Comparison of ENCODE assay signal across 22 cellular contexts in the genomic region with DNA sequence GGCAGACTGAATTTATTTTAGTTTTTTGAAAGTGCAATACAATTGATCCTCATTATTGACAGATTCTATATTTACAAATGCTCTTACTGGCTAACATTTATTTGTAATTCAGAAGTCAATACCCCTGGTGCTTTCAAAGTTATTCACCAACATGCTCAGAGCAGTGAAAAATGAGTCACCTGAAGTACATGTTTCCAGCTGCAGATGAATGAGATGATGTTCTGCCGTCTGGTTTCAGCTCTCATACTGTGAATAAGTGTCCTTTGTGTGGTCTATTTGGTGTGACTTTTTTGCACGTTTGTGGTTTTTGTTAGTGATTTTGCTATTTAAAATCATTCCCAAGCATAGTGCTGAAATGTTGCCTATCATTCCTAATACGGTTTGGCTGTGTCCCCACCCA. TPM values are rescaled to one million over a fixed set of nuclear protein-coding genes. Genes with fewer than 3 reads are reported as not detected.
A peak's percentile ranks its signal among the peaks of the same experiment; 100 is the strongest.
DNase-seq lines count a peak whose midpoint lies in the region; ATAC-seq, FAIRE-seq and TF ChIP-seq lines count a peak whose summit lies in the region.
"Had no signal": no experiment of that assay in that cellular context is flagged by ENCODE, and none has a peak within 500 bp of the region (broad histone marks: within the 10 kb centered on the region; RNA-seq: fewer than 3 reads in every experiment).

No MANE protein-coding gene starts in this region.

- TF ChIP-seq CTCF in keratinocyte (optimal IDR thresholded peaks at IDR 0.05 in 1 of 3, IDR thresholded peaks at IDR 0.05 in 1 of 3, conservative IDR thresholded peaks at IDR 0.05 in 1 of 3; ENCODE audit: extremely low read depth in 1 of 3, insufficient read depth in 2 of 3, low read length in 3 of 3) = no peak
- no peak for TF ChIP-seq CTCF in psoas muscle (IDR thresholded peaks at IDR 0.05)
- no peak for TF ChIP-seq CTCF in prostate gland (IDR thresholded peaks at IDR 0.05)

- peak; percentile 60 for FAIRE-seq in keratinocyte (lab: Jason Lieb, UNC)
- FAIRE-seq: A549, GM19239 had no signal

- H3K4me2 ChIP-seq in keratinocyte (ENCODE audit: control insufficient read depth, extremely low read depth, insufficient read depth, low read depth, low read length) = no peak overlapping the region
- H3K4me2 ChIP-seq: A549 had no signal

- H2AFZ ChIP-seq in keratinocyte (ENCODE audit: control insufficient read depth, low read length) = no peak overlapping the region

- no peaks in the 10 kb centered on the region for H3K9me1 ChIP-seq in keratinocyte (ENCODE audit: control insufficient read depth, extremely low read depth, insufficient read depth, low read length)

- no peaks in the 10 kb centered on the region for H3K79me2 ChIP-seq in keratinocyte (ENCODE audit: control insufficient read depth, insufficient read depth, low read length)

- DNase-seq in astrocyte of the hippocampus (ENCODE audit: low read depth, low spot score) (peak; percentile 46), keratinocyte (ENCODE audit: low read depth, low spot score) (no peak), LoVo (ENCODE audit: low spot score) (no peak), germinal center (ENCODE audit: low spot score) (no peak), psoas muscle (no peak), prostate gland (ENCODE audit: low spot score) (no peak)
- DNase-seq: CD4-positive, alpha-beta T cell; DMS153; EL; MM.1S; NCI-H1092; NCI-H1436 treated with DMSO at 0.1 percent for 48 hours; NCI-H2081; NCI-H2171 treated with DMSO at 0.1 percent for 48 hours; NK-92 treated with Interleukin-12 subunit alpha and Interleukin-12 subunit beta, amount 100 ng/mL, for 24 hours; Peyer's patch had no signal

- ATAC-seq in GM18870 (IDR thresholded peaks at IDR 0.05; ENCODE audit: unreplicated experiment) (peak; percentile 38), HG03432 (IDR thresholded peaks at IDR 0.05; ENCODE audit: unreplicated experiment) (peak; percentile 72), psoas muscle (no peak)
- ATAC-seq: A549, Right ventricle myocardium inferior had no signal

- H3K27me3 ChIP-seq in keratinocyte (ENCODE audit: control insufficient read depth, extremely low read depth, insufficient read depth, low read length) = no peaks in the 10 kb centered on the region
- H3K27me3 ChIP-seq in psoas muscle (ENCODE audit: insufficient read depth in 3 of 3, low read length in 2 of 3) = no peaks in the 10 kb centered on the region
- H3K27me3 ChIP-seq in prostate gland (replicated peaks; ENCODE audit: insufficient read depth) = no peaks in the 10 kb centered on the region
- H3K27me3 ChIP-seq: Peyer's patch had no signal

- no peak overlapping the region for H3K27ac ChIP-seq in keratinocyte (ENCODE audit: control insufficient read depth, insufficient read depth, low read length)
- H3K27ac ChIP-seq in psoas muscle = no peak overlapping the region
- no peak overlapping the region for H3K27ac ChIP-seq in prostate gland
- H3K27ac ChIP-seq: A549, Peyer's patch had no signal

- dilution Hi-C loops in keratinocyte (cut with MboI; ENCODE audit: extremely low pct_ligation_motif_present, low sequenced_read_pairs) = no loop called here

- H3K4me3 ChIP-seq in keratinocyte (ENCODE audit: control insufficient read depth in 2 of 3, extremely low read depth in 1 of 3, insufficient read depth in 2 of 3, low read depth in 1 of 3, low read length in 3 of 3) (no peak overlapping the region), psoas muscle (no peak overlapping the region), prostate gland (no peak overlapping the region)
- H3K4me3 ChIP-seq: A549, Peyer's patch had no signal

- H3K36me3 ChIP-seq in keratinocyte (ENCODE audit: control insufficient read depth in 2 of 2, extremely low read depth in 1 of 2, insufficient read depth in 2 of 2, low read length in 2 of 2) = no peaks in the 10 kb centered on the region
- H3K36me3 ChIP-seq in psoas muscle (ENCODE audit: insufficient read depth in 1 of 2, low read depth in 1 of 2) = no peaks in the 10 kb centered on the region
- no peaks in the 10 kb centered on the region for H3K36me3 ChIP-seq in prostate gland
- H3K36me3 ChIP-seq: Peyer's patch had no signal

- H3K9me3 ChIP-seq in keratinocyte (ENCODE audit: control insufficient read depth, low read depth, low read length) = peaks cover 2% of the 10 kb centered on the region
- no peaks in the 10 kb centered on the region for H3K9me3 ChIP-seq in psoas muscle
- no peaks in the 10 kb centered on the region for H3K9me3 ChIP-seq in prostate gland
- H3K9me3 ChIP-seq: A549, Peyer's patch had no signal

- 51 to 77% (median 53%) methylated on average over 3 of the region's 3 CpGs for whole genome bisulfite sequencing in psoas muscle, 3 donors
- WGBS in prostate gland = 71% methylated on average over 3 of the region's 3 CpGs

- H3K9ac ChIP-seq in keratinocyte (ENCODE audit: control insufficient read depth, extremely low read depth, insufficient read depth, low read length) = no peak overlapping the region

- H4K20me1 ChIP-seq in keratinocyte (ENCODE audit: control insufficient read depth, extremely low read depth, insufficient read depth, low read length) = no peaks in the 10 kb centered on the region

- intact Hi-C loops in psoas muscle (cut with DNase I) (no loop called here), prostate gland (cut with DNase I) (no loop called here)

- H3K4me1 ChIP-seq in keratinocyte (ENCODE audit: control insufficient read depth, extremely low read depth, insufficient read depth, low read length) (no peaks in the 10 kb centered on the region), psoas muscle (peaks cover 3% of the 10 kb centered on the region), prostate gland (replicated peaks) (no peaks in the 10 kb centered on the region)
- H3K4me1 ChIP-seq: A549, Peyer's patch had no signal

- no peak for TF ChIP-seq POLR2A in prostate gland (IDR thresholded peaks at IDR 0.05)

RNA-seq across cellular contexts. Expression of a gene that starts 22.3 kb away (rescaled TPM):
- polyA plus RNA-seq in keratinocyte (0.01 to 0.05 TPM in 2 of 3 replicates, not detected in the other), psoas muscle (10 to 100 TPM in 2 of 3 donors, 1 to 10 TPM in 1; 5.6 to 22.2 (median 12.8) TPM)
- polyA plus RNA-seq in keratinocyte (2011; ENCODE audit: low read depth) = not detected
- polyA plus RNA-seq in keratinocyte (2011; cell fraction: cytosol; rRNA removed) = 0.04 and 0.10 TPM in 2 replicates
- polyA plus RNA-seq in keratinocyte (2011; cell fraction: nucleus; rRNA removed) = 0.11 and 0.39 TPM in 2 replicates
- 0.05 TPM in 1 of 2 replicates, not detected in the other for polyA plus RNA-seq in keratinocyte (2012; ENCODE audit: low replicate concordance)
- 0.10 TPM in 1 of 3 replicates, not detected in the others for polyA minus RNA-seq in keratinocyte
- polyA minus RNA-seq in keratinocyte (2011; cell fraction: cytosol; rRNA and poly(A)+ RNA removed) = 2.3 TPM
- polyA minus RNA-seq in keratinocyte (2011; cell fraction: nucleus; rRNA and poly(A)+ RNA removed) = 0.42 and 0.47 TPM in 2 replicates
- total RNA-seq in psoas muscle (10 to 100 TPM; 32.8 to 48.3 (median 37.4) TPM), prostate gland (1 to 10 TPM; 4.1 to 7.3 TPM)
- total RNA-seq: CD4-positive, alpha-beta T cell; HT-29 had no signal

Comparison
In these comparisons a context has a peak if more than half of its experiments do, and no peak if none do; other contexts are left out.
1. ATAC-seq: peak in GM18870 (single experiment) and HG03432 (single experiment); none in psoas muscle (0 of 4).
2. RNA of a gene that starts 22.3 kb away (total RNA-seq): 32.8 to 48.3 TPM in psoas muscle; 4.1 to 7.3 TPM in prostate gland; every median in the first group is over 4 times any median in the second.